Comparison of ENCODE assay signal across 9 cellular contexts in the genomic region with DNA sequence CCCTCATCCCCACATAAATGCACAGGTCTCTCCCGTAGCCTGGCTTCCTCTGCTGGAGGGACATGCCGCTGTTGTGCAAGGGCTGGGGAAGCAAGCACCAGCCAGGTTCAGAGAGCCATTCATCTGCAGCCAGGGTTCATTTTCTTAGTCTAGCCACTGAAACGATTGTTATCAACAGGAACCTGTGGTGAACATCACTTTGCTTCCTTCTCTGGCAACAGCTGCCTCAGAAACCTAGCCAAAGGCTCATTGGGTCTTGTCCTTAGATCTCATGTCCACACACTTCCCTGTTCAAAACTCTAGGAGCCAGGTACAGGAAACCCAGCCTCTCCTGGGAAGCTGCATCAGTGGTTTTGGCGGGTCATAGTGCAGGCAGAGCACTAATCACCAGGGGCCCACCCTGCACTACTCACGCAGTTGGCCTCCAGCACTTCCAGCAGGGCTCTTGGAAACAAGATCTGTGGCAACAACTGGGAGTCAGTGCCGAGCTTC. TPM values are rescaled to one million over a fixed set of nuclear protein-coding genes. Genes with fewer than 3 reads are reported as not detected.
DNase-seq lines count a peak whose midpoint lies in the region; ATAC-seq and TF ChIP-seq lines count a peak whose summit lies in the region.
"Had no signal": no experiment of that assay in that cellular context is flagged by ENCODE, and none has a peak within 500 bp of the region (broad histone marks: within the 10 kb centered on the region; RNA-seq: fewer than 3 reads in every experiment).

No MANE protein-coding gene starts in this region.

- no peak for TF ChIP-seq POLR2A in adrenal gland (IDR thresholded peaks at IDR 0.05)

- H3K4me3 Mint-ChIP-seq in activated naive CD8-positive, alpha-beta T cell: peak overlapping the region; percentile 74

- peaks cover 28% of the 10 kb centered on the region for H3K36me3 Mint-ChIP-seq in activated naive CD8-positive, alpha-beta T cell

- WGBS in adrenal gland, 4 donors: 54 to 73% (median 61%) methylated on average over 5 to 6 of the region's 6 CpGs

- peak; percentile 25 for DNase-seq in Daoy (ENCODE audit: low read depth)
- DNase-seq in NCI-H1436 (lab: John Stamatoyannopoulos, UW): no peak
- DNase-seq in kidney tubule cell (ENCODE audit: low spot score): no peak
- no peak for DNase-seq in adrenal gland

- peaks cover 88% of the 10 kb centered on the region for H3K4me1 Mint-ChIP-seq in activated naive CD8-positive, alpha-beta T cell (ENCODE audit: low read depth)

- no peak overlapping the region for H3K4me3 ChIP-seq in muscle layer of duodenum (ENCODE audit: low read depth in 1 of 2, low read length in 2 of 2)
- H3K4me3 ChIP-seq in adrenal gland: no peak overlapping the region

- intact Hi-C loops in adrenal gland (cut with DNase I): no loop called here

- H3K4me1 ChIP-seq in muscle layer of duodenum (ENCODE audit: control insufficient read depth in 1 of 2, insufficient read depth in 2 of 2, low read length in 2 of 2): no peaks in the 10 kb centered on the region
- no peaks in the 10 kb centered on the region for H3K4me1 ChIP-seq in adrenal gland (replicated peaks in 1 of 2)

- H3K27ac ChIP-seq in KOPT-K1 (ENCODE audit: low read depth, low read length, poor library complexity, severe bottlenecking) (peak overlapping the region; percentile 88), muscle layer of duodenum (ENCODE audit: low read length) (peak overlapping the region; percentile 6), adrenal gland (peak overlapping the region in 1 of 5 donors; percentile 49)

- H3K9me3 Mint-ChIP-seq in activated naive CD8-positive, alpha-beta T cell (ENCODE audit: low read depth): no peaks in the 10 kb centered on the region

- H3K27me3 Mint-ChIP-seq in activated naive CD8-positive, alpha-beta T cell: no peaks in the 10 kb centered on the region

- no peaks in the 10 kb centered on the region for H3K9me3 ChIP-seq in KOPT-K1 (ENCODE audit: insufficient read depth, low read length, poor library complexity, severe bottlenecking)
- H3K9me3 ChIP-seq in muscle layer of duodenum (ENCODE audit: control insufficient read depth in 1 of 2, low read length in 2 of 2): no peaks in the 10 kb centered on the region
- no peaks in the 10 kb centered on the region for H3K9me3 ChIP-seq in adrenal gland (replicated peaks in 1 of 3)

- peak overlapping the region; percentile 96 for H3K27ac Mint-ChIP-seq in activated naive CD8-positive, alpha-beta T cell

- H3K36me3 ChIP-seq in KOPT-K1 (ENCODE audit: insufficient read depth, low read length): peaks cover 48% of the 10 kb centered on the region
- peaks cover 20 to 22% of the 10 kb centered on the region in 2 donors for H3K36me3 ChIP-seq in muscle layer of duodenum (ENCODE audit: control insufficient read depth in 1 of 2, insufficient read depth in 2 of 2, low read length in 2 of 2)
- peaks cover 0 to 10% of the 10 kb centered on the region in 2 donors for H3K36me3 ChIP-seq in adrenal gland (replicated peaks in 1 of 2)

- peak; percentile 67 for ATAC-seq in GM21390 (IDR thresholded peaks at IDR 0.05; ENCODE audit: unreplicated experiment)
- ATAC-seq: HCT116 had no signal

- H3K27me3 ChIP-seq in muscle layer of duodenum (ENCODE audit: low read depth, low read length) (no peaks in the 10 kb centered on the region), adrenal gland (no peaks in the 10 kb centered on the region)

- no peak for TF ChIP-seq CTCF in adrenal gland (IDR thresholded peaks at IDR 0.05)

RNA-seq across cellular contexts. Expression of a gene that starts 47.0 kb away (rescaled TPM):
- 15.1 and 21.4 TPM in 2 replicates for total RNA-seq in Daoy (2014; rRNA removed; shearing (Covaris generic))
- total RNA-seq in adrenal gland: 10 to 100 TPM in 5 of 8 donors, 1 to 10 TPM in 3; 6.5 to 22.2 (median 11.2) TPM
- 10 to 100 TPM in 1 of 3 donors, 1 to 10 TPM in 2; 3.6 to 14.8 (median 6.1) TPM for polyA plus RNA-seq in adrenal gland

RNA-seq across cellular contexts. Expression of a gene that starts 47.3 kb away (rescaled TPM):
- 12.5 and 15.1 TPM in 2 replicates for total RNA-seq in Daoy (2014; rRNA removed; shearing (Covaris generic))
- total RNA-seq in adrenal gland: 10 to 100 TPM; 12.9 to 39.7 (median 19.1) TPM
- polyA plus RNA-seq in adrenal gland: 10 to 100 TPM in 1 of 3 donors, 1 to 10 TPM in 2; 6.6 to 42.7 (median 9.4) TPM
